21 cellular contexts compared by ENCODE assay signal in the genomic region with DNA sequence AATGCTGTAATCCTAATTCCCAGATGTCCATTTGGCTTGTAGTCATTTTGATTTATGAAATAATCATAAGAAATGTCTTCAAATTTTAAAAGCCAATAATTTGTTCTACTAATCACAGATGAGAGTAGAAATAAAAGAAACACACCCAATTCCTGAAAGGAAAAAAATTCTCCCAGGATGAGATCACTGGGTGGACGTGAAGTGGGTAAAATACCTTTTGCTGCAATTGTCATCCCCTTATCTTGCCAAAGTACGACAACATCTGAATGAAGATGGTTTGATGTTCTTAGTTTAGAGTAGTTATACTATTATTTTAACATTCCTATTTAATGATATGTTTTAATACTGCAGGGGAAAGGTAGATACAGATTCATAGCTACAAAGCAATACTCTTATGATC. TPM values are rescaled to one million over a fixed set of nuclear protein-coding genes. Genes with fewer than 3 reads are reported as not detected.
DNase-seq lines count a peak whose midpoint lies in the region; ATAC-seq and TF ChIP-seq lines count a peak whose summit lies in the region.
"Had no signal": no experiment of that assay in that cellular context is flagged by ENCODE, and none has a peak within 500 bp of the region (broad histone marks: within the 10 kb centered on the region; RNA-seq: fewer than 3 reads in every experiment).

No MANE protein-coding gene starts in this region.

- no peak overlapping the region for H4K8ac ChIP-seq in mesendoderm (ENCODE audit: low read depth, low read length)

- TF ChIP-seq CTCF in SK-N-SH (IDR thresholded peaks at IDR 0.05) = no peak

- H3K9ac ChIP-seq in SK-N-SH = no peak overlapping the region
- H3K9ac ChIP-seq in mesendoderm (ENCODE audit: low read length) = no peak overlapping the region
- H3K9ac ChIP-seq: KMS-11 had no signal

- TF ChIP-seq RAD21 in SK-N-SH (IDR thresholded peaks at IDR 0.05; ENCODE audit: low read length) = no peak

- peaks cover 7% of the 10 kb centered on the region for H3F3A ChIP-seq in SK-N-SH (replicated peaks; ENCODE audit: insufficient read depth)

- DNase-seq in SK-N-SH (no peak), SJSA1 (ENCODE audit: low read depth in 1 of 2, low spot score in 2 of 2) (peak in 1 of 2 experiments; percentile 14), mesendoderm (peak; percentile 36), Kasumi-1 (lab: John Stamatoyannopoulos, UW) (no peak), NCI-H146 treated with DMSO at 0.1 percent for 48 hours (lab: John Stamatoyannopoulos, UW; ENCODE audit: unreplicated experiment) (no peak)
- DNase-seq: BE2C, DMS53, H7, NCI-H1105, NCI-H146, NCI-H2081, NCI-H2171 treated with DMSO at 0.1 percent for 48 hours, NCI-H446, NCI-H526, SHP77, T-cell had no signal

- no peak overlapping the region for H3K23ac ChIP-seq in mesendoderm (ENCODE audit: low read length)

- H2AFZ ChIP-seq in SK-N-SH (ENCODE audit: low read depth) = no peak overlapping the region

- no peaks in the 10 kb centered on the region for H3K9me2 ChIP-seq in SK-N-SH

- H4K20me1 ChIP-seq in SK-N-SH (ENCODE audit: insufficient read depth) = no peaks in the 10 kb centered on the region

- H3K4me2 ChIP-seq in SK-N-SH = no peak overlapping the region
- no peak overlapping the region for H3K4me2 ChIP-seq in mesendoderm (ENCODE audit: low read length)
- H3K4me2 ChIP-seq: KMS-11 had no signal

- H3K27me3 ChIP-seq in SK-N-SH (ENCODE audit: insufficient read depth) = no peaks in the 10 kb centered on the region
- H3K27me3 ChIP-seq in SJSA1 (replicated peaks) = no peaks in the 10 kb centered on the region
- H3K27me3 ChIP-seq in mesendoderm (ENCODE audit: insufficient read depth, low read length, poor library complexity) = no peaks in the 10 kb centered on the region
- H3K27me3 ChIP-seq: BE2C had no signal

- no peak overlapping the region for H2AK5ac ChIP-seq in mesendoderm (ENCODE audit: low read length)

- H3K9me3 ChIP-seq in SK-N-SH = no peaks in the 10 kb centered on the region
- H3K9me3 ChIP-seq in SJSA1 (replicated peaks) = no peaks in the 10 kb centered on the region
- H3K9me3 ChIP-seq: BE2C had no signal

- no peak overlapping the region for H2BK5ac ChIP-seq in mesendoderm (ENCODE audit: low read length)

- H3K27ac ChIP-seq in SK-N-SH (ENCODE audit: low read depth in 2 of 2, low read length in 1 of 2) (peak overlapping the region in 1 of 2 experiments; percentile 36; a peak in 2 of 4 replicates), SJSA1 (peak overlapping the region; percentile 75), mesendoderm (ENCODE audit: low read depth, low read length) (no peak overlapping the region)
- H3K27ac ChIP-seq: 22Rv1, KMS-11 had no signal

- H3K4me1 ChIP-seq in SK-N-SH (ENCODE audit: control insufficient read depth in 1 of 2, insufficient read depth in 2 of 2, low read depth in 1 of 2, low read length in 1 of 2) = peaks cover 11 to 12% of the 10 kb centered on the region in 2 experiments; a peak in 2 of 4 replicates
- H3K4me1 ChIP-seq in SJSA1 (replicated peaks) = peaks cover 21% of the 10 kb centered on the region
- H3K4me1 ChIP-seq in mesendoderm (ENCODE audit: control insufficient read depth, low read depth, low read length) = no peaks in the 10 kb centered on the region

- no peak for TF ChIP-seq EP300 in SK-N-SH (IDR thresholded peaks at IDR 0.05; ENCODE audit: borderline replicate concordance in 1 of 2, low read depth in 1 of 2, low read length in 1 of 2)

- CTCF ChIA-PET in SK-N-SH (lab: Yijun Ruan, JAX) = interaction anchor here (16.6 kb wide), 1 partner anchor 431 kb away, joined by 421 read pairs; no protein-coding TSS in a partner anchor

- no peak overlapping the region for H2BK15ac ChIP-seq in mesendoderm (replicated peaks; ENCODE audit: low read depth)

- no peak overlapping the region for H3K56ac ChIP-seq in mesendoderm (ENCODE audit: low read length)

- H3K18ac ChIP-seq in mesendoderm (ENCODE audit: low read length) = no peak overlapping the region

- H2BK120ac ChIP-seq in mesendoderm (ENCODE audit: low read depth, low read length) = no peak overlapping the region

- POLR2A ChIA-PET in SK-N-SH (lab: Yijun Ruan, JAX) = no interaction called here

- 67% methylated on average over 2 of the region's 2 CpGs for WGBS in SK-N-SH (ENCODE audit: low lambda C conversion rate)
- WGBS in mesendoderm (ENCODE audit: extremely low coverage, insufficient coverage, low lambda C conversion rate) = no CpG with 5 or more reads among the region's 2 CpGs

- ATAC-seq in SK-N-SH treated with all-trans-retinoic acid at 6 μM for 48 hours (no peak), HG02884 (IDR thresholded peaks at IDR 0.05; ENCODE audit: unreplicated experiment) (no peak), HG03565 (IDR thresholded peaks at IDR 0.05; ENCODE audit: unreplicated experiment) (no peak)
- ATAC-seq: T-cell had no signal

- H3K79me1 ChIP-seq in mesendoderm (ENCODE audit: low read length) = peaks cover 2% of the 10 kb centered on the region

- H3K4me3 ChIP-seq in SK-N-SH (ENCODE audit: low read depth in 2 of 2, low read length in 1 of 2) = no peak overlapping the region
- H3K4me3 ChIP-seq in SJSA1 = no peak overlapping the region
- no peak overlapping the region for H3K4me3 ChIP-seq in mesendoderm (ENCODE audit: low read length)

- H4K5ac ChIP-seq in mesendoderm (ENCODE audit: low read length) = no peak overlapping the region

- H3K4ac ChIP-seq in mesendoderm (ENCODE audit: low read depth, low read length) = no peak overlapping the region

- H3K79me2 ChIP-seq in SK-N-SH (ENCODE audit: insufficient read depth) (peaks cover 16% of the 10 kb centered on the region; the same call in 1 of the 2 replicates), mesendoderm (ENCODE audit: control insufficient read depth, insufficient read depth, low read length) (no peaks in the 10 kb centered on the region)

- H3K36me3 ChIP-seq in SK-N-SH (replicated peaks in 1 of 2; ENCODE audit: control insufficient read depth in 1 of 2, insufficient read depth in 2 of 2, low read length in 1 of 2) (peaks cover 13 to 33% of the 10 kb centered on the region in 2 experiments), SJSA1 (peaks cover 27% of the 10 kb centered on the region), mesendoderm (ENCODE audit: control insufficient read depth, insufficient read depth, low read length) (peaks cover 6% of the 10 kb centered on the region)

TF ChIP-seq in SK-N-SH treated with all-trans-retinoic acid at 6 μM for 48 hours, 23 proteins besides CTCF, POLR2A, EP300 and RAD21:
- TF ChIP-seq ISL1 (CRISPR knock-in tag; IDR thresholded peaks at IDR 0.05) (peak; percentile 80), TOX (CRISPR knock-in tag; IDR thresholded peaks at IDR 0.05; ENCODE audit: borderline replicate concordance) (no peak)

TF ChIP-seq in SK-N-SH, 30 proteins besides CTCF, POLR2A, EP300 and RAD21:
- TF ChIP-seq POLR2AphosphoS5 (IDR thresholded peaks at IDR 0.05; ENCODE audit: low read depth, low read length) (no peak), EZH2phosphoT487 (IDR thresholded peaks at IDR 0.05; ENCODE audit: borderline replicate concordance, low read depth) (no peak)
- TF ChIP-seq, protein P1, sequence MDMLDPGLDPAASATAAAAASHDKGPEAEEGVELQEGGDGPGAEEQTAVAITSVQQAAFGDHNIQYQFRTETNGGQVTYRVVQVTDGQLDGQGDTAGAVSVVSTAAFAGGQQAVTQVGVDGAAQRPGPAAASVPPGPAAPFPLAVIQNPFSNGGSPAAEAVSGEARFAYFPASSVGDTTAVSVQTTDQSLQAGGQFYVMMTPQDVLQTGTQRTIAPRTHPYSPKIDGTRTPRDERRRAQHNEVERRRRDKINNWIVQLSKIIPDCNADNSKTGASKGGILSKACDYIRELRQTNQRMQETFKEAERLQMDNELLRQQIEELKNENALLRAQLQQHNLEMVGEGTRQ (IDR thresholded peaks at IDR 0.05; ENCODE audit: borderline replicate concordance, low read depth, low read length) = no peak
- TF ChIP-seq, protein P2, sequence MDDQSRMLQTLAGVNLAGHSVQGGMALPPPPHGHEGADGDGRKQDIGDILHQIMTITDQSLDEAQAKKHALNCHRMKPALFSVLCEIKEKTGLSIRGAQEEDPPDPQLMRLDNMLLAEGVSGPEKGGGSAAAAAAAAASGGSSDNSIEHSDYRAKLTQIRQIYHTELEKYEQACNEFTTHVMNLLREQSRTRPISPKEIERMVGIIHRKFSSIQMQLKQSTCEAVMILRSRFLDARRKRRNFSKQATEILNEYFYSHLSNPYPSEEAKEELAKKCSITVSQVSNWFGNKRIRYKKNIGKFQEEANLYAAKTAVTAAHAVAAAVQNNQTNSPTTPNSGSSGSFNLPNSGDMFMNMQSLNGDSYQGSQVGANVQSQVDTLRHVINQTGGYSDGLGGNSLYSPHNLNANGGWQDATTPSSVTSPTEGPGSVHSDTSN (IDR thresholded peaks at IDR 0.05) = no peak

RNA-seq across cellular contexts. Expression of a gene that starts 33.7 kb away (rescaled TPM):
- polyA plus RNA-seq in SK-N-SH (2012; rRNA removed) = 36.7 and 37.0 TPM in 2 replicates
- 35.9 and 36.2 TPM in 2 replicates for polyA plus RNA-seq in SK-N-SH (2012; cell fraction: cytosol; rRNA removed)
- polyA plus RNA-seq in SK-N-SH (2012; cell fraction: nucleus; rRNA removed) = 35.4 and 47.8 TPM in 2 replicates
- 24.8 and 25.4 TPM in 2 replicates for total RNA-seq in SJSA1 (2014; rRNA removed; shearing (Covaris generic))
- 66.0 TPM for polyA plus RNA-seq in mesendoderm (2013, experiment 1 of 2)
- 66.3 TPM for polyA plus RNA-seq in mesendoderm (2013, experiment 2 of 2)
